ENCODE assay signal across 1 cellular context in genomic region chr19:47757617-47758432, GRCh38.
A peak's percentile ranks its signal among the peaks of the same experiment; 100 is the strongest.
TF ChIP-seq lines count a peak whose summit lies in the region.

No MANE protein-coding gene starts in this region.

TF ChIP-seq in K562, 482 proteins besides CTCF, POLR2A, EP300 and RAD21 (continued from another document):
- TF ChIP-seq SFPQ (IDR thresholded peaks at IDR 0.05; ENCODE audit: low read depth, low read length) (no peak), RERE (CRISPR knock-in tag; IDR thresholded peaks at IDR 0.05; ENCODE audit: borderline replicate concordance) (no peak), ZNF232 (CRISPR knock-in tag; IDR thresholded peaks at IDR 0.05) (no peak), MBD2 (IDR thresholded peaks at IDR 0.05; ENCODE audit: borderline replicate concordance, low read depth) (no peak), ZNF592 (IDR thresholded peaks at IDR 0.05) (no peak), SRF (CRISPR knock-in tag; IDR thresholded peaks at IDR 0.05) (no peak), RCOR1 (IDR thresholded peaks at IDR 0.05; ENCODE audit: borderline replicate concordance in 1 of 2, low read depth in 2 of 2, low read length in 2 of 2) (no peak), MED1 (CRISPR knock-in tag; IDR thresholded peaks at IDR 0.05; ENCODE audit: borderline replicate concordance) (no peak), NR2C2 (CRISPR knock-in tag; IDR thresholded peaks at IDR 0.05) (0 out of 2 replicates have a peak, but pooled peaks have one; percentile 41), NR2C2 (tag; IDR thresholded peaks at IDR 0.05) (peak; percentile 56; the same call in 1 of the 2 replicates), PKNOX1 (IDR thresholded peaks at IDR 0.05) (peak; percentile 88), E4F1 (CRISPR knock-in tag; IDR thresholded peaks at IDR 0.05; ENCODE audit: borderline replicate concordance) (no peak), ZNF77 (CRISPR knock-in tag; IDR thresholded peaks at IDR 0.05) (no peak), PTTG1 (tag; IDR thresholded peaks at IDR 0.05; ENCODE audit: low read depth) (no peak), ARNT (IDR thresholded peaks at IDR 0.05) (no peak), ZNF57 (CRISPR knock-in tag; IDR thresholded peaks at IDR 0.05) (no peak), NFE2 (IDR thresholded peaks at IDR 0.05; ENCODE audit: low read depth) (no peak), ZNF696 (CRISPR knock-in tag; conservative IDR thresholded peaks at IDR 0.05) (no peak), CREB5 (CRISPR knock-in tag; IDR thresholded peaks at IDR 0.05) (no peak), ETS2 (tag; IDR thresholded peaks at IDR 0.05; ENCODE audit: borderline replicate concordance, poor library complexity, severe bottlenecking) (no peak)
TF ChIP-seq in K562: peak in this region for 7.
